In the genomic region with DNA sequence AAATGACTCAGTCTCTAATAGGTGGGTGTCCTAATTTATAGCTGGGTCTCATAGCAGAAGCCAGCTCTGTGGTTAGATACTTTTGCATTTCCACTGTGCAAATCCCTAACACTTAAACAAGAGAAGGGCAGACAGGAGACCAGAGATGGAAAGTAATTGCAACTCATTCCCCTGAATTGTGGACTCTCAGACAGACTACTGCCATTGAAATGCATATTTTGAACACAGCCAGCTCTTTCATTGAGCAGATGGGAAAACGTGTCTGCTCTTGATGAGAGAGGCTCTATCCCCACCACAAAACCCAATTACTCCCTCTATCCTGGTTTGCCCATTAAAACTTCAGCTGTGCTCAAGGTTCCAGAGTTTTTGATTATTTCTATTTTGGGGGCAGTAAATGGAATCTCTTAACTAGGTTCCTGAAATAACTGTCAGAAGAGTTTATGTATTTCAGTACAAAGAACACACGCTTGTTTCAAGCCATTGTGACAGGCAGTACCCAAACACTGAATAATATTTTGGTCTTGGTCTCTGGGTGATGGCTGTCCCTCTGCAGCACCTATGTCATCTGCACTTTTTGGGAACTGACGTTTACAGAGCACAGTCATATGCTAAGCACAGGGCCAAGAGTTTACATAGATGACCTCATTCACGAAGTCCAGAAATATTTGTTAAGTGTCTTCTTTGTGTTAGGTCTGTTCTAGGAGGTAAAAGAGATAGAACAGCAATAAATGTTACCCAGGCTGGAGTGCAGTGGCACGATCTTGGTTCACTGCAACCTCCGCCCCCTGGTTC, we compare ENCODE assay signal across 1 cellular context.
TF ChIP-seq lines count a peak whose summit lies in the region.

No MANE protein-coding gene starts in this region.

TF ChIP-seq in HEK293, 187 proteins besides CTCF, POLR2A, EP300 and RAD21 (continued from another document):
- TF ChIP-seq HIC1 (tag by site-specific recombination; IDR thresholded peaks at IDR 0.05) (0 out of 2 replicates have a peak, but pooled peaks have one; percentile 31), GLIS2 (tag by site-specific recombination; IDR thresholded peaks at IDR 0.05) (no peak)
